11 cellular contexts compared by ENCODE assay signal in genomic region chr7:50306491-50307367, GRCh38. TPM values are rescaled to one million over a fixed set of nuclear protein-coding genes. Genes with fewer than 3 reads are reported as not detected.
DNase-seq lines count a peak whose midpoint lies in the region; ATAC-seq, FAIRE-seq and TF ChIP-seq lines count a peak whose summit lies in the region.
"Had no signal": no experiment of that assay in that cellular context is flagged by ENCODE, and none has a peak within 500 bp of the region (broad histone marks: within the 10 kb centered on the region; RNA-seq: fewer than 3 reads in every experiment).

No MANE protein-coding gene starts in this region.

- no peak for TF ChIP-seq EP300 in ovary (IDR thresholded peaks at IDR 0.05)

- peak overlapping the region; percentile 99 for H3K4me2 ChIP-seq in OCI-LY7 (ENCODE audit: low read length)

- DNase-seq in activated CD4-positive, alpha-beta T cell treated with anti-CD3 and anti-CD28 coated beads, Interleukin-2, amount 10 ng/mL, durations not matched to agents 24 days and 14 days = peak; percentile 73
- no peak for DNase-seq in activated CD4-positive, alpha-beta T cell treated with anti-CD3 and anti-CD28 coated beads for 4 hours
- DNase-seq in OCI-LY7 (ENCODE audit: low spot score) = peak; percentile 71
- DNase-seq in stimulated activated naive B cell treated with anti-CD40 and anti-IgM and Interleukin-4, amounts not matched to agents 10 μg/mL and 1 μg/mL and 100 μg/mL, for 72 hours = no peak
- no peak for DNase-seq in D721Med (ENCODE audit: insufficient read length, low spot score)
- DNase-seq in NCI-H1930 (lab: John Stamatoyannopoulos, UW) = no peak
- no peak for DNase-seq in ovary
- DNase-seq: NCI-H510A treated with DMSO at 0.1 percent for 48 hours, tibial artery had no signal

- H3K9me3 ChIP-seq in OCI-LY7 (ENCODE audit: low read length) (no peaks in the 10 kb centered on the region), ovary (no peaks in the 10 kb centered on the region)
- H3K9me3 ChIP-seq: tibial artery had no signal

- H4K20me1 ChIP-seq in OCI-LY7 (ENCODE audit: insufficient read depth, low read length) = no peaks in the 10 kb centered on the region

- BruUV-seq in OCI-LY7 (replicated peaks; lab: Mats Ljungman, UMichigan) = no TSS peak

- no peak for TF ChIP-seq CTCF in OCI-LY7 (conservative IDR thresholded peaks at IDR 0.05; ENCODE audit: low read length)
- TF ChIP-seq CTCF in D721Med (IDR thresholded peaks at IDR 0.05; ENCODE audit: insufficient read depth, missing control alignments) = no peak
- no peak for TF ChIP-seq CTCF in ovary (IDR thresholded peaks at IDR 0.05)

- no peaks in the 10 kb centered on the region for H3K27me3 ChIP-seq in ovary

- no peaks in the 10 kb centered on the region for H3K9me2 ChIP-seq in OCI-LY7 (ENCODE audit: insufficient read depth, low read length)

- no peaks in the 10 kb centered on the region for H3K9me3 Mint-ChIP-seq in activated CD4-positive, alpha-beta T cell treated with anti-CD3 and anti-CD28 coated beads, Interleukin-2, amount 10 ng/mL, durations not matched to agents 24 days and 14 days
- no peaks in the 10 kb centered on the region for H3K9me3 Mint-ChIP-seq in dendritic cell treated with granulocyte-macrophage colony-stimulating factor and Interleukin-4, amounts not matched to agents 40 ng/mL and 50 ng/mL, for 4 days
- H3K9me3 Mint-ChIP-seq in stimulated activated naive B cell treated with anti-CD40 and anti-IgM and Interleukin-4, amounts not matched to agents 10 μg/mL and 1 μg/mL and 100 μg/mL, for 72 hours = no peaks in the 10 kb centered on the region

- POLR2A ChIA-PET in OCI-LY7 (lab: Charles Lee) = interaction anchor here (0.8 to 14.5 kb wide), 15 partner anchors 9 to 159 kb away, joined by 3 to 293 read pairs (median 6); no protein-coding TSS in a partner anchor

- WGBS in ovary, 3 donors = 78 to 82% (median 82%) methylated on average over 10 of the region's 10 CpGs

- H3K27ac Mint-ChIP-seq in activated CD4-positive, alpha-beta T cell treated with anti-CD3 and anti-CD28 coated beads, Interleukin-2, amount 10 ng/mL, durations not matched to agents 24 days and 14 days = peak overlapping the region; percentile 95
- H3K27ac Mint-ChIP-seq in dendritic cell treated with granulocyte-macrophage colony-stimulating factor and Interleukin-4, amounts not matched to agents 40 ng/mL and 50 ng/mL, for 4 days = peak overlapping the region; percentile 88
- H3K27ac Mint-ChIP-seq in stimulated activated naive B cell treated with anti-CD40 and anti-IgM and Interleukin-4, amounts not matched to agents 10 μg/mL and 1 μg/mL and 100 μg/mL, for 72 hours = peak overlapping the region; percentile 94

- no peaks in the 10 kb centered on the region for H3K27me3 Mint-ChIP-seq in activated CD4-positive, alpha-beta T cell treated with anti-CD3 and anti-CD28 coated beads, Interleukin-2, amount 10 ng/mL, durations not matched to agents 24 days and 14 days
- H3K27me3 Mint-ChIP-seq in dendritic cell treated with granulocyte-macrophage colony-stimulating factor and Interleukin-4, amounts not matched to agents 40 ng/mL and 50 ng/mL, for 4 days = peaks cover 8% of the 10 kb centered on the region
- no peaks in the 10 kb centered on the region for H3K27me3 Mint-ChIP-seq in stimulated activated naive B cell treated with anti-CD40 and anti-IgM and Interleukin-4, amounts not matched to agents 10 μg/mL and 1 μg/mL and 100 μg/mL, for 72 hours

- peaks cover 67% of the 10 kb centered on the region for H3K79me2 ChIP-seq in OCI-LY7 (ENCODE audit: insufficient read depth, low read depth, low read length)

- H3K4me3 ChIP-seq in OCI-LY7 (ENCODE audit: low read depth, low read length, poor library complexity, severe bottlenecking) = peak overlapping the region; percentile 71
- H3K4me3 ChIP-seq in ovary = no peak overlapping the region

- H3K36me3 ChIP-seq in OCI-LY7 (ENCODE audit: insufficient read depth, low read length) (peaks cover 17% of the 10 kb centered on the region), ovary (no peaks in the 10 kb centered on the region)
- H3K36me3 ChIP-seq: tibial artery had no signal

- H3K27ac ChIP-seq in OCI-LY7 (ENCODE audit: low read depth, low read length, poor library complexity, severe bottlenecking) (peak overlapping the region; percentile 86), ovary (no peak overlapping the region)
- H3K27ac ChIP-seq: tibial artery had no signal

- ATAC-seq in stimulated activated naive B cell treated with anti-CD40 and anti-IgM and Interleukin-4, amounts not matched to agents 10 μg/mL and 1 μg/mL and 100 μg/mL, for 72 hours (replicated peaks) = no peak

- peaks cover 21% of the 10 kb centered on the region for H3K4me1 ChIP-seq in OCI-LY7 (ENCODE audit: insufficient read depth, low read length, poor library complexity, severe bottlenecking)
- peaks cover 6% of the 10 kb centered on the region for H3K4me1 ChIP-seq in ovary (ENCODE audit: insufficient read depth)

- no peak for TF ChIP-seq POLR2A in ovary (IDR thresholded peaks at IDR 0.05)

- FAIRE-seq in D721Med (lab: Jason Lieb, UNC) = no peak
- FAIRE-seq: colon had no signal

- peak overlapping the region; percentile 95 for H3K4me3 Mint-ChIP-seq in activated CD4-positive, alpha-beta T cell treated with anti-CD3 and anti-CD28 coated beads, Interleukin-2, amount 10 ng/mL, durations not matched to agents 24 days and 14 days
- peak overlapping the region; percentile 90 for H3K4me3 Mint-ChIP-seq in dendritic cell treated with granulocyte-macrophage colony-stimulating factor and Interleukin-4, amounts not matched to agents 40 ng/mL and 50 ng/mL, for 4 days
- peak overlapping the region; percentile 95 for H3K4me3 Mint-ChIP-seq in stimulated activated naive B cell treated with anti-CD40 and anti-IgM and Interleukin-4, amounts not matched to agents 10 μg/mL and 1 μg/mL and 100 μg/mL, for 72 hours

- intact Hi-C loops in activated CD4-positive, alpha-beta T cell treated with anti-CD3 and anti-CD28 coated beads, Interleukin-2, amount 10 ng/mL, durations not matched to agents 24 days and 14 days (cut with micrococcal nuclease) = loop anchor here (1.0 kb wide), 2 partner anchors 44 to 214 kb away; no protein-coding TSS in a partner anchor
- intact Hi-C loops in OCI-LY7 (cut with micrococcal nuclease; ENCODE audit: unreplicated experiment) (loop anchor here (1.0 to 5.0 kb wide), 4 partner anchors 24 to 101 kb away; no protein-coding TSS in a partner anchor), ovary (cut with DNase I) (no loop called here)
- intact Hi-C loops in dendritic cell treated with granulocyte-macrophage colony-stimulating factor and Interleukin-4, amounts not matched to agents 40 ng/mL and 50 ng/mL, for 4 days (cut with micrococcal nuclease) = loop anchor here (5.0 to 10.0 kb wide), 2 partner anchors 94 to 108 kb away; no protein-coding TSS in a partner anchor

- CTCF ChIA-PET in OCI-LY7 (lab: Charles Lee; ENCODE audit: unreplicated experiment) = interaction anchor here (0.8 to 1.5 kb wide), 2 partner anchors 26 to 32 kb away, joined by 3 to 5 read pairs; no protein-coding TSS in a partner anchor

- peaks cover 29% of the 10 kb centered on the region for H3K4me1 Mint-ChIP-seq in activated CD4-positive, alpha-beta T cell treated with anti-CD3 and anti-CD28 coated beads, Interleukin-2, amount 10 ng/mL, durations not matched to agents 24 days and 14 days
- peaks cover 40% of the 10 kb centered on the region for H3K4me1 Mint-ChIP-seq in dendritic cell treated with granulocyte-macrophage colony-stimulating factor and Interleukin-4, amounts not matched to agents 40 ng/mL and 50 ng/mL, for 4 days (ENCODE audit: low read depth)
- H3K4me1 Mint-ChIP-seq in stimulated activated naive B cell treated with anti-CD40 and anti-IgM and Interleukin-4, amounts not matched to agents 10 μg/mL and 1 μg/mL and 100 μg/mL, for 72 hours = peaks cover 26 to 52% of the 10 kb centered on the region in 2 donors

- H2AFZ ChIP-seq in OCI-LY7 (ENCODE audit: low read length) = peak overlapping the region; percentile 32; the same call in 1 of the 2 replicates

- H3K36me3 Mint-ChIP-seq in activated CD4-positive, alpha-beta T cell treated with anti-CD3 and anti-CD28 coated beads, Interleukin-2, amount 10 ng/mL, durations not matched to agents 24 days and 14 days (ENCODE audit: low read depth) = peaks cover 63% of the 10 kb centered on the region
- H3K36me3 Mint-ChIP-seq in dendritic cell treated with granulocyte-macrophage colony-stimulating factor and Interleukin-4, amounts not matched to agents 40 ng/mL and 50 ng/mL, for 4 days (ENCODE audit: low read depth) = peaks cover 29% of the 10 kb centered on the region
- H3K36me3 Mint-ChIP-seq in stimulated activated naive B cell treated with anti-CD40 and anti-IgM and Interleukin-4, amounts not matched to agents 10 μg/mL and 1 μg/mL and 100 μg/mL, for 72 hours = peaks cover 38 to 44% of the 10 kb centered on the region in 2 donors

RNA-seq across cellular contexts. Expression of gene IKZF1, which starts 2.2 kb away (rescaled TPM):
- total RNA-seq in activated CD4-positive, alpha-beta T cell treated with anti-CD3 and anti-CD28 coated beads, Interleukin-2, amount 10 ng/mL, durations not matched to agents 24 days and 14 days = 282 and 292 TPM in 2 replicates
- total RNA-seq in OCI-LY7 (2014; rRNA removed; shearing (Covaris generic)) = 90.0 and 108 TPM in 2 replicates
- total RNA-seq in OCI-LY7 (2022) (161 and 163 TPM in 2 replicates), ovary (1 to 10 TPM; 1.8 to 7.5 (median 3.3) TPM)
- polyA plus RNA-seq in ovary = 1 to 10 TPM in 1 of 2 donors, under 1 TPM in 1; 0.59 to 6.5 TPM

Comparison
In these comparisons a context has a peak if more than half of its experiments do, and no peak if none do; other contexts are left out.
1. DNase-seq: peak in activated CD4-positive, alpha-beta T cell treated with anti-CD3 and anti-CD28 coated beads, Interleukin-2, amount 10 ng/mL, durations not matched to agents 24 days and 14 days (single experiment) and OCI-LY7 (single experiment); none in activated CD4-positive, alpha-beta T cell treated with anti-CD3 and anti-CD28 coated beads for 4 hours (0 of 2), stimulated activated naive B cell treated with anti-CD40 and anti-IgM and Interleukin-4, amounts not matched to agents 10 μg/mL and 1 μg/mL and 100 μg/mL, for 72 hours (single experiment), D721Med (single experiment), NCI-H1930 (0 of 2) and ovary (0 of 5).
2. RNA of gene IKZF1, which starts 2.2 kb away (total RNA-seq): 282 to 292 TPM in activated CD4-positive, alpha-beta T cell treated with anti-CD3 and anti-CD28 coated beads, Interleukin-2, amount 10 ng/mL, durations not matched to agents 24 days and 14 days and 90.0 to 163 TPM in OCI-LY7; 1.8 to 7.5 TPM in ovary; every median in the first group is over 10 times any median in the second.
3. intact Hi-C loops: an anchor here in activated CD4-positive, alpha-beta T cell treated with anti-CD3 and anti-CD28 coated beads, Interleukin-2, amount 10 ng/mL, durations not matched to agents 24 days and 14 days (1.0 kb wide), OCI-LY7 (1.0 to 5.0 kb wide) and dendritic cell treated with granulocyte-macrophage colony-stimulating factor and Interleukin-4, amounts not matched to agents 40 ng/mL and 50 ng/mL, for 4 days (5.0 to 10.0 kb wide); none called in ovary.
4. Peak in every context shown above with its lines, with median percentiles within 50 percentile points of each other: H3K27ac Mint-ChIP-seq and H3K4me3 Mint-ChIP-seq.